In genomic region chr3:123883656-123884257, GRCh38 we compare ENCODE assay signal across 1 cellular context.
A peak's percentile ranks its signal among the peaks of the same experiment; 100 is the strongest.
TF ChIP-seq lines count a peak whose summit lies in the region.

No MANE protein-coding gene starts in this region.

TF ChIP-seq in H1, 55 proteins besides CTCF, POLR2A, EP300 and RAD21 (continued from another document):
- TF ChIP-seq CHD7 (IDR thresholded peaks at IDR 0.05; ENCODE audit: insufficient replicate concordance, low read length) = no peak
- no peak for TF ChIP-seq GTF2F1 (IDR thresholded peaks at IDR 0.05; ENCODE audit: borderline replicate concordance, low read depth, low read length)
- no peak for TF ChIP-seq EZH2 (IDR thresholded peaks at IDR 0.05; ENCODE audit: low read depth, low read length, severe bottlenecking)
- no peak for TF ChIP-seq NANOG (IDR thresholded peaks at IDR 0.05; ENCODE audit: insufficient read depth, low read depth, low read length, poor library complexity, severe bottlenecking)
- no peak for TF ChIP-seq TAF7 (optimal IDR thresholded peaks at IDR 0.05; ENCODE audit: borderline replicate concordance, low read depth, low read length)
- TF ChIP-seq RNF2 (IDR thresholded peaks at IDR 0.05; ENCODE audit: borderline replicate concordance, low read depth, low read length, missing control alignments, poor library complexity, severe bottlenecking) = no peak
- no peak for TF ChIP-seq SP2 (IDR thresholded peaks at IDR 0.05; ENCODE audit: low read length)
- TF ChIP-seq BRCA1 (IDR thresholded peaks at IDR 0.05; ENCODE audit: low read depth, low read length) = no peak
- no peak for TF ChIP-seq RFX5 (IDR thresholded peaks at IDR 0.05; ENCODE audit: borderline replicate concordance, low read depth, low read length)
- no peak for TF ChIP-seq CHD2 (IDR thresholded peaks at IDR 0.05; ENCODE audit: low read length)
- TF ChIP-seq SAP30 (IDR thresholded peaks at IDR 0.05; ENCODE audit: insufficient read depth, insufficient replicate concordance, low read length) = no peak
- TF ChIP-seq GABPA (IDR thresholded peaks at IDR 0.05; ENCODE audit: borderline replicate concordance, insufficient read depth, low read length) = no peak
- TF ChIP-seq ASH2L (IDR thresholded peaks at IDR 0.05; ENCODE audit: low read length) = peak; percentile 35
- peak; percentile 64 for TF ChIP-seq MAX (IDR thresholded peaks at IDR 0.05)
- TF ChIP-seq MAFK (IDR thresholded peaks at IDR 0.05; ENCODE audit: low read depth, low read length) = no peak
- no peak for TF ChIP-seq CBX5 (IDR thresholded peaks at IDR 0.05; ENCODE audit: low read depth, low read length)
- no peak for TF ChIP-seq SUZ12 (IDR thresholded peaks at IDR 0.05; ENCODE audit: low read length)
- peak; percentile 42; the same call in 1 of the 2 replicates for TF ChIP-seq TBP (IDR thresholded peaks at IDR 0.05; ENCODE audit: low read depth, low read length)
- TF ChIP-seq YY1 (IDR thresholded peaks at IDR 0.05; ENCODE audit: low read depth, low read length) = no peak
- no peak for TF ChIP-seq BCL11A (IDR thresholded peaks at IDR 0.05; ENCODE audit: low read depth in 2 of 2, low read length in 2 of 2)
- no peak for TF ChIP-seq HDAC6 (IDR thresholded peaks at IDR 0.05; ENCODE audit: low read depth, low read length)
- TF ChIP-seq SIN3A (conservative IDR thresholded peaks at IDR 0.05 in 1 of 2, IDR thresholded peaks at IDR 0.05 in 1 of 2; ENCODE audit: low read depth in 1 of 2, low read length in 2 of 2) = no peak
- TF ChIP-seq RBBP5 (IDR thresholded peaks at IDR 0.05; ENCODE audit: borderline replicate concordance, low read depth, low read length) = 0 out of 2 replicates have a peak, but pooled peaks have one; percentile 10
- no peak for TF ChIP-seq TCF12 (IDR thresholded peaks at IDR 0.05; ENCODE audit: low read depth, low read length)
- peak; percentile 57 for TF ChIP-seq PHF8 (conservative IDR thresholded peaks at IDR 0.05; ENCODE audit: low read depth, low read length)
- TF ChIP-seq JUN (IDR thresholded peaks at IDR 0.05; ENCODE audit: low read depth, low read length) = no peak
- no peak for TF ChIP-seq NRF1 (IDR thresholded peaks at IDR 0.05; ENCODE audit: low read depth, low read length)
- peak; percentile 19; the same call in 1 of the 2 replicates for TF ChIP-seq POLR2AphosphoS5 (IDR thresholded peaks at IDR 0.05; ENCODE audit: low read depth, low read length)
- TF ChIP-seq POU5F1 (IDR thresholded peaks at IDR 0.05; ENCODE audit: low read depth, low read length) = no peak
- TF ChIP-seq CREB1 (IDR thresholded peaks at IDR 0.05) = 0 out of 2 replicates have a peak, but pooled peaks have one; percentile 30
- TF ChIP-seq, protein P1, sequence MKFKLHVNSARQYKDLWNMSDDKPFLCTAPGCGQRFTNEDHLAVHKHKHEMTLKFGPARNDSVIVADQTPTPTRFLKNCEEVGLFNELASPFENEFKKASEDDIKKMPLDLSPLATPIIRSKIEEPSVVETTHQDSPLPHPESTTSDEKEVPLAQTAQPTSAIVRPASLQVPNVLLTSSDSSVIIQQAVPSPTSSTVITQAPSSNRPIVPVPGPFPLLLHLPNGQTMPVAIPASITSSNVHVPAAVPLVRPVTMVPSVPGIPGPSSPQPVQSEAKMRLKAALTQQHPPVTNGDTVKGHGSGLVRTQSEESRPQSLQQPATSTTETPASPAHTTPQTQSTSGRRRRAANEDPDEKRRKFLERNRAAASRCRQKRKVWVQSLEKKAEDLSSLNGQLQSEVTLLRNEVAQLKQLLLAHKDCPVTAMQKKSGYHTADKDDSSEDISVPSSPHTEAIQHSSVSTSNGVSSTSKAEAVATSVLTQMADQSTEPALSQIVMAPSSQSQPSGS (IDR thresholded peaks at IDR 0.05; ENCODE audit: low read length) = no peak
- TF ChIP-seq SRF (IDR thresholded peaks at IDR 0.05; ENCODE audit: low read depth, low read length) = no peak
- no peak for TF ChIP-seq FOSL1 (IDR thresholded peaks at IDR 0.05; ENCODE audit: insufficient read depth, low read depth, low read length)
- peak; percentile 73 for TF ChIP-seq KDM4A (IDR thresholded peaks at IDR 0.05; ENCODE audit: low read depth, low read length, severe bottlenecking)
